Comparison of ENCODE assay signal across 18 cellular contexts in the genomic region with DNA sequence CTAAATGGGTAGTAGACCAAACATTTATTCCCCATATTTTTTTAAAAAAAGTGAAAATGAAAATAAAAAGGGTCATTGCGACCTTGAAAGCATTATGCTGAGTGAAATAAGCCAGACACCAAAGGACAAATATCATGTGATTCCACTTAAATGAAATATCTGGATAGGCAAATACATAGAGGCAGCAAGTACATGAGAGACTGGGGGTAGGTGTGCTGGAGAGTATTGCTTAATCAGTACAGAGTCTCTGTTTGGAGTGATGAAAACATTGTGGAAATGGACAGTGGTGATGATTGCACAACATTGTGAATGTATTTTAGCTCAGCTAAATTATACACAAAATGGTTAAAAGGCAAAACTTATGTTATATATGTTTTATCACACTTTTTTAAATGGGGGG.
DNase-seq lines count a peak whose midpoint lies in the region; TF ChIP-seq lines count a peak whose summit lies in the region.
"Had no signal": no experiment of that assay in that cellular context is flagged by ENCODE, and none has a peak within 500 bp of the region (broad histone marks: within the 10 kb centered on the region; RNA-seq: fewer than 3 reads in every experiment).

No MANE protein-coding gene starts in this region.

- H3K4me1 Mint-ChIP-seq in T-helper 2 cell treated with Interferon-gamma antibody and Interleukin-4, amounts not matched to agents 5 μg/mL and 100 μg/mL, for 36 hours (ENCODE audit: low read depth): no peaks in the 10 kb centered on the region
- H3K4me1 Mint-ChIP-seq: natural killer cell had no signal

- no peaks in the 10 kb centered on the region for H3K36me3 Mint-ChIP-seq in T-helper 2 cell treated with Interferon-gamma antibody and Interleukin-4, amounts not matched to agents 5 μg/mL and 100 μg/mL, for 36 hours (ENCODE audit: low read depth)
- H3K36me3 Mint-ChIP-seq: CD8-positive, alpha-beta T cell; natural killer cell had no signal

- H3K4me3 ChIP-seq in fibroblast of pulmonary artery (replicated peaks; ENCODE audit: low read depth, low read length) (no peak overlapping the region), foreskin fibroblast (ENCODE audit: low read depth in 1 of 2, low read length in 2 of 2) (no peak overlapping the region)
- H3K4me3 ChIP-seq: body of pancreas, gastroesophageal sphincter, MG63, skin epidermis had no signal

- H3K4me3 Mint-ChIP-seq in T-helper 2 cell treated with Interferon-gamma antibody and Interleukin-4, amounts not matched to agents 5 μg/mL and 100 μg/mL, for 36 hours: no peak overlapping the region
- H3K4me3 Mint-ChIP-seq: activated CD8-positive, alpha-beta T cell treated with anti-CD3 and anti-CD28 coated beads, Interleukin-2, amount 10 ng/mL, durations not matched to agents 7 days and 5 days; CD8-positive, alpha-beta T cell; effector memory CD8-positive, alpha-beta T cell; natural killer cell had no signal

- TF ChIP-seq CTCF in fibroblast of pulmonary artery (IDR thresholded peaks at IDR 0.05; ENCODE audit: low read length, missing control alignments): no peak
- TF ChIP-seq CTCF in foreskin fibroblast (IDR thresholded peaks at IDR 0.05; ENCODE audit: low read depth, low read length): no peak

- peaks cover 12% of the 10 kb centered on the region for H3K9me3 Mint-ChIP-seq in T-helper 2 cell treated with Interferon-gamma antibody and Interleukin-4, amounts not matched to agents 5 μg/mL and 100 μg/mL, for 36 hours

- DNase-seq in NCI-H748 (lab: John Stamatoyannopoulos, UW; ENCODE audit: unreplicated experiment) (peak; percentile 4), NCI-H748 treated with DMSO at 0.1 percent for 48 hours (lab: John Stamatoyannopoulos, UW) (no peak), NOMO-1 treated with dmso at 0.1 percent for 144 hours (lab: John Stamatoyannopoulos, UW; ENCODE audit: unreplicated experiment) (peak; percentile 66), fibroblast of pulmonary artery (ENCODE audit: low read depth) (peak; percentile 93), renal cortical epithelial cell (ENCODE audit: low read depth) (peak; percentile 62), foreskin fibroblast (no peak), NCI-H2196 (lab: John Stamatoyannopoulos, UW; ENCODE audit: unreplicated experiment) (no peak)
- no peak for DNase-seq in T-helper 2 cell treated with Interferon-gamma antibody and Interleukin-4, amounts not matched to agents 5 μg/mL and 100 μg/mL, for 36 hours (ENCODE audit: low spot score)
- DNase-seq: activated CD8-positive, alpha-beta T cell treated with anti-CD3 and anti-CD28 coated beads, Interleukin-2, amount 10 ng/mL, durations not matched to agents 7 days and 5 days; body of pancreas; CD8-positive, alpha-beta T cell; effector memory CD8-positive, alpha-beta T cell; kidney glomerular epithelial cell; MG63; natural killer cell; NCI-H510A had no signal

- no peak overlapping the region for H3K27ac Mint-ChIP-seq in T-helper 2 cell treated with Interferon-gamma antibody and Interleukin-4, amounts not matched to agents 5 μg/mL and 100 μg/mL, for 36 hours
- H3K27ac Mint-ChIP-seq: activated CD8-positive, alpha-beta T cell treated with anti-CD3 and anti-CD28 coated beads, Interleukin-2, amount 10 ng/mL, durations not matched to agents 7 days and 5 days; CD8-positive, alpha-beta T cell; effector memory CD8-positive, alpha-beta T cell; natural killer cell had no signal

- peaks cover 2% of the 10 kb centered on the region for H3K27me3 Mint-ChIP-seq in T-helper 2 cell treated with Interferon-gamma antibody and Interleukin-4, amounts not matched to agents 5 μg/mL and 100 μg/mL, for 36 hours (ENCODE audit: low read depth)

Comparison
In these comparisons a context has a peak if more than half of its experiments do, and no peak if none do; other contexts are left out.
1. DNase-seq: peak in NCI-H748 (single experiment), NOMO-1 treated with dmso at 0.1 percent for 144 hours (single experiment), fibroblast of pulmonary artery (single experiment) and renal cortical epithelial cell (single experiment); none in NCI-H748 treated with DMSO at 0.1 percent for 48 hours (single experiment), foreskin fibroblast (0 of 2), T-helper 2 cell treated with Interferon-gamma antibody and Interleukin-4, amounts not matched to agents 5 μg/mL and 100 μg/mL, for 36 hours (single experiment) and NCI-H2196 (single experiment).